12 cellular contexts compared by ENCODE assay signal in the genomic region with DNA sequence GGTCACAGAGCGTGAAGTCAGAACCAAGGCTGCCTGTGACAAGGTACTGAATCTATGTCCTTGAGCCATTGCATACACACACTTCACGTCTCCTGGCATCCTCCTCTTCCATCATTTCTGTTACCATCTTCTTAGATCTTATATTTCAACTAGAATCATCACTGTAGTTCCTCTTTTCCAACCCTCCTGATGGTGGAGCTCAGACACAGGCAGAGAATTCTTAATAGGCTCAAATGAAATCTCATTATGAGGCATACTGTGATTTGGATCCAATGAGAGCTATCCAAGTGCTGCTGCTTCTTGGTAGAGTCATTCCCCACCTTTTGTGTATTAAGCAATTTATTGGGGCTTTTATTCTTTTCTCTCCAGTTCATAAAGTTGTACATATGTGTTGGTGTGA.
DNase-seq lines count a peak whose midpoint lies in the region; ATAC-seq and TF ChIP-seq lines count a peak whose summit lies in the region.
"Had no signal": no experiment of that assay in that cellular context is flagged by ENCODE, and none has a peak within 500 bp of the region (broad histone marks: within the 10 kb centered on the region; RNA-seq: fewer than 3 reads in every experiment).

No MANE protein-coding gene starts in this region.

- no peaks in the 10 kb centered on the region for H3K9me3 Mint-ChIP-seq in stimulated activated effector memory CD8-positive, alpha-beta T cell treated with anti-CD3 and anti-CD28 coated beads, Interleukin-12 subunit alpha, Interleukin-12 subunit beta, amount 100 ng/mL, for 72 hours
- H3K9me3 Mint-ChIP-seq: activated CD4-positive, alpha-beta T cell treated with anti-CD3 and anti-CD28 coated beads, Interleukin-2, amount 10 ng/mL, durations not matched to agents 7 days and 5 days had no signal

- H3K9me3 ChIP-seq in colonic mucosa: no peaks in the 10 kb centered on the region

- intact Hi-C loops in colonic mucosa (cut with DNase I): no loop called here

- ATAC-seq in stimulated activated effector memory CD8-positive, alpha-beta T cell treated with anti-CD3 and anti-CD28 coated beads, Interleukin-12 subunit alpha, Interleukin-12 subunit beta, amount 100 ng/mL, for 72 hours: no peak
- ATAC-seq: effector memory CD8-positive, alpha-beta T cell had no signal

- H3K4me3 ChIP-seq in LNCaP clone FGC (ENCODE audit: low read depth, low read length) (no peak overlapping the region), colonic mucosa (no peak overlapping the region)

- H3K27ac Mint-ChIP-seq in stimulated activated effector memory CD8-positive, alpha-beta T cell treated with anti-CD3 and anti-CD28 coated beads, Interleukin-12 subunit alpha, Interleukin-12 subunit beta, amount 100 ng/mL, for 72 hours: no peak overlapping the region
- H3K27ac Mint-ChIP-seq: activated CD4-positive, alpha-beta T cell treated with anti-CD3 and anti-CD28 coated beads, Interleukin-2, amount 10 ng/mL, durations not matched to agents 7 days and 5 days; effector memory CD8-positive, alpha-beta T cell had no signal

- no peak overlapping the region for H3K4me3 Mint-ChIP-seq in stimulated activated effector memory CD8-positive, alpha-beta T cell treated with anti-CD3 and anti-CD28 coated beads, Interleukin-12 subunit alpha, Interleukin-12 subunit beta, amount 100 ng/mL, for 72 hours
- H3K4me3 Mint-ChIP-seq: activated CD4-positive, alpha-beta T cell treated with anti-CD3 and anti-CD28 coated beads, Interleukin-2, amount 10 ng/mL, durations not matched to agents 7 days and 5 days; effector memory CD8-positive, alpha-beta T cell had no signal

- TF ChIP-seq CTCF in LNCaP clone FGC (IDR thresholded peaks at IDR 0.05; ENCODE audit: control insufficient read depth, extremely low read depth, insufficient read depth) (peak; percentile 43), colonic mucosa (IDR thresholded peaks at IDR 0.05) (no peak)

- H3K4me1 Mint-ChIP-seq in stimulated activated effector memory CD8-positive, alpha-beta T cell treated with anti-CD3 and anti-CD28 coated beads, Interleukin-12 subunit alpha, Interleukin-12 subunit beta, amount 100 ng/mL, for 72 hours: no peaks in the 10 kb centered on the region
- H3K4me1 Mint-ChIP-seq: activated CD4-positive, alpha-beta T cell treated with anti-CD3 and anti-CD28 coated beads, Interleukin-2, amount 10 ng/mL, durations not matched to agents 7 days and 5 days had no signal

- H3K36me3 Mint-ChIP-seq in stimulated activated effector memory CD8-positive, alpha-beta T cell treated with anti-CD3 and anti-CD28 coated beads, Interleukin-12 subunit alpha, Interleukin-12 subunit beta, amount 100 ng/mL, for 72 hours: no peaks in the 10 kb centered on the region

- no peaks in the 10 kb centered on the region for H3K4me1 ChIP-seq in colonic mucosa

- no peaks in the 10 kb centered on the region for H3K36me3 ChIP-seq in colonic mucosa

- H3K27me3 ChIP-seq in colonic mucosa: no peaks in the 10 kb centered on the region

- DNase-seq in DMS114 treated with DMSO at 0.1 percent for 48 hours (lab: John Stamatoyannopoulos, UW; ENCODE audit: unreplicated experiment) (peak; percentile 31), LNCaP clone FGC (ENCODE audit: low read depth) (no peak), OCI-M1 (lab: John Stamatoyannopoulos, UW) (peak; percentile 82), kidney glomerular epithelial cell (lab: John Stamatoyannopoulos, UW) (peak; percentile 3), colonic mucosa (no peak), NCI-H2107 treated with DMSO at 0.1 percent for 48 hours (lab: John Stamatoyannopoulos, UW; ENCODE audit: unreplicated experiment) (no peak), mesenteric fat pad (ENCODE audit: low spot score) (no peak)
- no peak for DNase-seq in stimulated activated effector memory CD8-positive, alpha-beta T cell treated with anti-CD3 and anti-CD28 coated beads, Interleukin-12 subunit alpha, Interleukin-12 subunit beta, amount 100 ng/mL, for 72 hours (ENCODE audit: low spot score in 2 of 2)
- DNase-seq: activated CD4-positive, alpha-beta T cell treated with anti-CD3 and anti-CD28 coated beads, Interleukin-2, amount 10 ng/mL, durations not matched to agents 7 days and 5 days; effector memory CD8-positive, alpha-beta T cell; H7; stimulated activated CD4-positive, alpha-beta T cell treated with anti-CD3 and anti-CD28 coated beads, Interleukin-2, amount 100 ng/mL, for 48 hours had no signal

- H3K9ac ChIP-seq in colonic mucosa (ENCODE audit: low read depth in 2 of 2, low read length in 2 of 2): no peak overlapping the region

- no peak overlapping the region for H3K27ac ChIP-seq in colonic mucosa

Comparison
In these comparisons a context has a peak if more than half of its experiments do, and no peak if none do; other contexts are left out.
1. DNase-seq: peak in DMS114 treated with DMSO at 0.1 percent for 48 hours (single experiment), OCI-M1 (single experiment) and kidney glomerular epithelial cell (single experiment); none in LNCaP clone FGC (single experiment), stimulated activated effector memory CD8-positive, alpha-beta T cell treated with anti-CD3 and anti-CD28 coated beads, Interleukin-12 subunit alpha, Interleukin-12 subunit beta, amount 100 ng/mL, for 72 hours (0 of 2), colonic mucosa (single experiment), NCI-H2107 treated with DMSO at 0.1 percent for 48 hours (single experiment) and mesenteric fat pad (single experiment).